In the genomic region with DNA sequence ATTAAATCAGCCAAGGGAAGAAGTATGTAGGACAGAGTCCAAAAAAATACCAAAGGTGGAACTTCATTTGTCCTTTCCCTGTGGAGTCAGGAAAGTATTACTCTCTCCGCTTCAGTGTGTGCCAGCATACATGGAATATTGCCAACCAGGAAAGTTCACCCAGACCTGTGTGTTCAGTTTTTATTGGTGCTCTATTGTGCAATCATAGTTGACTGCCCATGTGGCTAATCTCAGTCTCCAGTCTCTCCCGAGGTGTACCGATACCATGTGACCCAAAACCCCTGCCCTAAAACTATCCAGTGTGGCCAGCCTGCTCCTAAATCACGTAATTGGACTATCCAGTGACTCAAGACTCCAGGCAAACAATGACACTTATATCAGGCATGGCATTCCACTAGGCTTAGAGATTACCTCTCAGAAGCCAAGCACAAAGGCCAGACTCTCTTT, we compare ENCODE assay signal across 10 cellular contexts. TPM values are rescaled to one million over a fixed set of nuclear protein-coding genes. Genes with fewer than 3 reads are reported as not detected.
DNase-seq lines count a peak whose midpoint lies in the region; ATAC-seq and TF ChIP-seq lines count a peak whose summit lies in the region.
"Had no signal": no experiment of that assay in that cellular context is flagged by ENCODE, and none has a peak within 500 bp of the region (broad histone marks: within the 10 kb centered on the region; RNA-seq: fewer than 3 reads in every experiment).

No MANE protein-coding gene starts in this region.

- CTCF ChIA-PET in AG04449 (lab: Yijun Ruan, JAX): interaction anchor here (0.7 to 3.5 kb wide), 2 partner anchors 11 to 46 kb away, joined by 3 to 12 read pairs; no protein-coding TSS in a partner anchor

- H3K4me3 ChIP-seq in AG04449 (ENCODE audit: low read depth, low read length) (no peak overlapping the region), duodenal mucosa (ENCODE audit: low read depth in 1 of 2, low read length in 2 of 2) (no peak overlapping the region)

- DNase-seq in AG04449 (ENCODE audit: low read depth, low spot score) (peak; percentile 76), NCI-H2196 treated with DMSO at 0.1 percent for 48 hours (lab: John Stamatoyannopoulos, UW; ENCODE audit: unreplicated experiment) (peak; percentile 59), mucosa of gallbladder (ENCODE audit: low spot score) (peak; percentile 90), NOMO-1 treated with dmso at 0.1 percent for 144 hours (lab: John Stamatoyannopoulos, UW; ENCODE audit: unreplicated experiment) (no peak)
- no peak for DNase-seq in activated CD4-positive, alpha-beta T cell treated with anti-CD3 and anti-CD28 coated beads, Interleukin-2, amount 50 U/mL, for 4 hours
- DNase-seq: activated CD4-positive, alpha-beta T cell treated with anti-CD3 and anti-CD28 coated beads, Interleukin-2, amount 50 U/mL, for 48 hours; COR-L47 had no signal

- no peak for ATAC-seq in HG02588 (IDR thresholded peaks at IDR 0.05; ENCODE audit: unreplicated experiment)
- ATAC-seq in HG02759 (IDR thresholded peaks at IDR 0.05; ENCODE audit: unreplicated experiment): no peak

- TF ChIP-seq CTCF in AG04449 (IDR thresholded peaks at IDR 0.05; ENCODE audit: insufficient read depth, low read length, missing control alignments): no peak

- POLR2A ChIA-PET in AG04449 (lab: Yijun Ruan, JAX): interaction anchor here (1.1 kb wide), 1 partner anchor 9 kb away, joined by 5 read pairs; no protein-coding TSS in a partner anchor

- H3K27ac ChIP-seq in duodenal mucosa (ENCODE audit: low read depth, low read length): peak overlapping the region; percentile 2

- H3K4me1 ChIP-seq in duodenal mucosa (ENCODE audit: control insufficient read depth in 1 of 2, insufficient read depth in 2 of 2, low read length in 2 of 2): peaks cover 14 to 21% of the 10 kb centered on the region in 2 donors

- H3K9ac ChIP-seq in duodenal mucosa (ENCODE audit: low read depth in 1 of 2, low read length in 2 of 2): no peak overlapping the region

- H3K9me3 ChIP-seq in duodenal mucosa (ENCODE audit: control insufficient read depth in 1 of 2, low read length in 2 of 2): no peaks in the 10 kb centered on the region

- peaks cover 16 to 53% of the 10 kb centered on the region in 2 donors for H3K36me3 ChIP-seq in duodenal mucosa (ENCODE audit: control insufficient read depth in 1 of 2, insufficient read depth in 2 of 2, low read length in 2 of 2)

- H3K27me3 ChIP-seq in duodenal mucosa (ENCODE audit: control insufficient read depth in 1 of 2, insufficient read depth in 2 of 2, low read length in 2 of 2): no peaks in the 10 kb centered on the region

RNA-seq across cellular contexts. Expression of a gene that starts 38.8 kb away (rescaled TPM):
- 30.1 TPM for total RNA-seq in mucosa of gallbladder

Comparison
In these comparisons a context has a peak if more than half of its experiments do, and no peak if none do; other contexts are left out.
1. DNase-seq: peak in AG04449 (single experiment), NCI-H2196 treated with DMSO at 0.1 percent for 48 hours (single experiment) and mucosa of gallbladder (single experiment); none in NOMO-1 treated with dmso at 0.1 percent for 144 hours (single experiment) and activated CD4-positive, alpha-beta T cell treated with anti-CD3 and anti-CD28 coated beads, Interleukin-2, amount 50 U/mL, for 4 hours (0 of 2).